In genomic region chr2:147607379-147607778, GRCh38 we compare ENCODE assay signal across 18 cellular contexts.
"Had no signal": no experiment of that assay in that cellular context is flagged by ENCODE, and none has a peak within 500 bp of the region (broad histone marks: within the 10 kb centered on the region; RNA-seq: fewer than 3 reads in every experiment).

No MANE protein-coding gene starts in this region.

- H3K9me3 Mint-ChIP-seq: nephron; stimulated activated effector memory CD8-positive, alpha-beta T cell treated with anti-CD3 and anti-CD28 coated beads, Interleukin-12 subunit alpha, Interleukin-12 subunit beta, amount 100 ng/mL, for 72 hours had no signal

- ATAC-seq: esophagus mucosa; heart left ventricle; pancreas; right lobe of liver; stimulated activated effector memory CD8-positive, alpha-beta T cell treated with anti-CD3 and anti-CD28 coated beads, Interleukin-12 subunit alpha, Interleukin-12 subunit beta, amount 100 ng/mL, for 72 hours; stimulated activated naive CD8-positive, alpha-beta T cell treated with anti-CD3 and anti-CD28 coated beads, Interleukin-15, Interleukin-2, amounts not matched to agents 100 U/mL and 50 U/mL, for 24 hours had no signal

- H3K36me3 Mint-ChIP-seq: naive B cell; stimulated activated effector memory CD8-positive, alpha-beta T cell treated with anti-CD3 and anti-CD28 coated beads, Interleukin-12 subunit alpha, Interleukin-12 subunit beta, amount 100 ng/mL, for 72 hours; type B pancreatic cell had no signal

- H3K27me3 Mint-ChIP-seq: naive B cell had no signal

- H3K4me3 Mint-ChIP-seq: naive B cell; nephron; stimulated activated effector memory CD8-positive, alpha-beta T cell treated with anti-CD3 and anti-CD28 coated beads, Interleukin-12 subunit alpha, Interleukin-12 subunit beta, amount 100 ng/mL, for 72 hours; type B pancreatic cell had no signal

- DNase-seq: effector memory CD4-positive, alpha-beta T cell; heart left ventricle; hippocampal formation; mesendoderm; naive B cell; occipital lobe; pancreas; retina; right lobe of liver; stimulated activated CD4-positive, alpha-beta T cell treated with anti-CD3 and anti-CD28 coated beads, Interleukin-4, amount 100 ng/mL, for 1 hour; stimulated activated CD8-positive, alpha-beta memory T cell treated with anti-CD3 and anti-CD28 coated beads, Interleukin-4, amount 100 ng/mL, for 48 hours; stimulated activated naive CD8-positive, alpha-beta T cell treated with anti-CD3 and anti-CD28 coated beads, Interleukin-15, Interleukin-2, amounts not matched to agents 100 U/mL and 50 U/mL, for 24 hours; thyroid gland; uterus had no signal

- H3K4me1 Mint-ChIP-seq: naive B cell; stimulated activated effector memory CD8-positive, alpha-beta T cell treated with anti-CD3 and anti-CD28 coated beads, Interleukin-12 subunit alpha, Interleukin-12 subunit beta, amount 100 ng/mL, for 72 hours had no signal
